8 cellular contexts compared by ENCODE assay signal in genomic region chr2:100542418-100542817, GRCh38.
"Had no signal": no experiment of that assay in that cellular context is flagged by ENCODE, and none has a peak within 500 bp of the region (broad histone marks: within the 10 kb centered on the region; RNA-seq: fewer than 3 reads in every experiment).

No MANE protein-coding gene starts in this region.

- ATAC-seq: GM12878 had no signal

- H3K4me3 ChIP-seq: GM12878 had no signal

- FAIRE-seq: G401.6, GM12878, GM12891, GM12892, GM18507, GM19239 had no signal

- DNase-seq: GDM1, GF-D8 had no signal
